Comparison of ENCODE assay signal across 18 cellular contexts in the genomic region with DNA sequence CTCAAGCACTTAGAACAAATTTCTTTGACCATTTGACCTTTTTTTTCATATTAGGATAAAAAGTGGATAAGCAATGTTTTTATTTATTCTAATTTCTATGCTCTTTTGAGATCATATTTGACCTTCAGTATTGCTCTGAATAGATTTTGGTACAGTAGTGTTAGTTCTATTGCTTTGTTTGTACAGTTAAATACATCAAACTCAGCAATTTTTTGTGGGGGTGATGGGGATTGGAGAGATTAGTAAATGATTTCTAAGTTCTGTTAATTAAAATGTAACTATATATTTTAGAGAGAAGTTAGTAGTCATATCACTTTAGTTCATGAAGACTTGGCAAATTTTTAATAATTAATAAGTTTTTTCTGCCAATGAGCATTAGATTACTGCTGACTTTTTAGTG. TPM values are rescaled to one million over a fixed set of nuclear protein-coding genes. Genes with fewer than 3 reads are reported as not detected.
DNase-seq lines count a peak whose midpoint lies in the region; ATAC-seq, FAIRE-seq and TF ChIP-seq lines count a peak whose summit lies in the region.
"Had no signal": no experiment of that assay in that cellular context is flagged by ENCODE, and none has a peak within 500 bp of the region (broad histone marks: within the 10 kb centered on the region; RNA-seq: fewer than 3 reads in every experiment).

No MANE protein-coding gene starts in this region.

- no peaks in the 10 kb centered on the region for H3K27me3 ChIP-seq in IMR-90 (ENCODE audit: control insufficient read depth, insufficient read depth, low read length)
- H3K27me3 ChIP-seq in endocrine pancreas (ENCODE audit: control insufficient read depth, insufficient read depth, low read length): no peaks in the 10 kb centered on the region
- no peaks in the 10 kb centered on the region for H3K27me3 ChIP-seq in pancreas

- dilution Hi-C loops in IMR-90 (cut with HindIII; ENCODE audit: low sequenced_read_pairs, unreplicated experiment): no loop called here

- no peak overlapping the region for H2AK5ac ChIP-seq in IMR-90 (ENCODE audit: low read depth, low read length)

- ATAC-seq in A549: no peak
- no peak for ATAC-seq in IMR-90 (ENCODE audit: low read depth)
- ATAC-seq in GM21381 (IDR thresholded peaks at IDR 0.05; ENCODE audit: unreplicated experiment): no peak
- ATAC-seq in pancreas: no peak
- ATAC-seq: GM12878, HCT116 had no signal

- POLR2A ChIA-PET in A549 (lab: Yijun Ruan, JAX): no interaction called here
- POLR2A ChIA-PET in IMR-90 (lab: Charles Lee; ENCODE audit: unreplicated experiment): no interaction called here

- H3K36me3 ChIP-seq in IMR-90 (ENCODE audit: control insufficient read depth, insufficient read depth, low read length): no peaks in the 10 kb centered on the region
- H3K36me3 ChIP-seq in endocrine pancreas (ENCODE audit: control insufficient read depth, insufficient read depth, low read length): no peaks in the 10 kb centered on the region
- H3K36me3 ChIP-seq in pancreas: no peaks in the 10 kb centered on the region

- H2AK9ac ChIP-seq in IMR-90 (replicated peaks; ENCODE audit: low read depth, low read length, poor library complexity): no peak overlapping the region

- no peak overlapping the region for H4K91ac ChIP-seq in IMR-90 (ENCODE audit: insufficient read depth, low read depth, low read length)

- TF ChIP-seq CTCF in A549 (IDR thresholded peaks at IDR 0.05) (no peak), IMR-90 (conservative IDR thresholded peaks at IDR 0.05; ENCODE audit: low read depth, low read length) (no peak), pancreas (IDR thresholded peaks at IDR 0.05) (no peak)

- no peak overlapping the region for H3K18ac ChIP-seq in IMR-90 (ENCODE audit: low read depth, low read length)

- H3K4me2 ChIP-seq in A549: no peak overlapping the region
- H3K4me2 ChIP-seq in IMR-90 (ENCODE audit: low read depth, low read length): no peak overlapping the region
- H3K4me2 ChIP-seq: GM23338 had no signal

- H3K79me1 ChIP-seq in IMR-90 (ENCODE audit: low read depth in 1 of 2, low read length in 2 of 2): no peaks in the 10 kb centered on the region

- no peak overlapping the region for H4K8ac ChIP-seq in IMR-90 (ENCODE audit: low read depth in 2 of 2, low read length in 2 of 2)

- no peaks in the 10 kb centered on the region; the same call in 1 of the 2 replicates for H3K9me1 ChIP-seq in IMR-90 (ENCODE audit: insufficient read depth, low read length)

- H3K14ac ChIP-seq in IMR-90 (replicated peaks; ENCODE audit: low read depth, low read length): no peak overlapping the region

- no peak overlapping the region for H3K4ac ChIP-seq in IMR-90 (ENCODE audit: low read depth, low read length)

- no peak overlapping the region for H2BK120ac ChIP-seq in IMR-90 (ENCODE audit: low read depth, low read length)

- CTCF ChIA-PET in A549 (lab: Yijun Ruan, JAX): no interaction called here
- CTCF ChIA-PET in IMR-90 (lab: Yijun Ruan, JAX): no interaction called here

- TF ChIP-seq RAD21 in A549 (conservative IDR thresholded peaks at IDR 0.05 in 1 of 2, IDR thresholded peaks at IDR 0.05 in 1 of 2): no peak
- TF ChIP-seq RAD21 in IMR-90 (IDR thresholded peaks at IDR 0.05; ENCODE audit: low read length): no peak

- H4K5ac ChIP-seq in IMR-90 (ENCODE audit: low read depth, low read length): no peak overlapping the region

- H3K9ac ChIP-seq in IMR-90 (ENCODE audit: low read depth, low read length): no peak overlapping the region
- H3K9ac ChIP-seq in endocrine pancreas (ENCODE audit: control insufficient read depth, insufficient read depth, low read length): no peak overlapping the region

- H3K23ac ChIP-seq in IMR-90 (ENCODE audit: low read depth, low read length): no peak overlapping the region

- H4K20me1 ChIP-seq in IMR-90 (ENCODE audit: insufficient read depth, low read length): no peaks in the 10 kb centered on the region

- H3K9me3 ChIP-seq in A549 (no peaks in the 10 kb centered on the region), IMR-90 (ENCODE audit: control insufficient read depth, insufficient read depth, low read length) (no peaks in the 10 kb centered on the region), endocrine pancreas (ENCODE audit: control insufficient read depth, low read length) (no peaks in the 10 kb centered on the region), pancreas (no peaks in the 10 kb centered on the region)

- no peak overlapping the region for H3K4me3 ChIP-seq in A549
- no peak overlapping the region for H3K4me3 ChIP-seq in IMR-90 (ENCODE audit: insufficient read depth, low read depth, low read length)
- H3K4me3 ChIP-seq in endocrine pancreas (ENCODE audit: control insufficient read depth, insufficient read depth, low read length): peak overlapping the region; percentile 32
- H3K4me3 ChIP-seq in pancreas: no peak overlapping the region
- H3K4me3 ChIP-seq: GM12878, GM23338 had no signal

- no peak for TF ChIP-seq EP300 in A549 (IDR thresholded peaks at IDR 0.05)

- no peak overlapping the region for H2BK15ac ChIP-seq in IMR-90 (ENCODE audit: low read depth, low read length)

- in situ Hi-C loops in IMR-90 (cut with MboI; ENCODE audit: low sequenced_read_pairs): no loop called here

- BruUV-seq in IMR-90 (replicated peaks; lab: Mats Ljungman, UMichigan): no TSS peak

- H2BK20ac ChIP-seq in IMR-90 (ENCODE audit: low read depth, low read length): no peak overlapping the region

- no peak overlapping the region for H2AFZ ChIP-seq in IMR-90 (replicated peaks; ENCODE audit: low read length, poor library complexity)
- H2AFZ ChIP-seq: GM23338 had no signal

- FAIRE-seq in A549 (lab: Jason Lieb, UNC): no peak
- no peak for FAIRE-seq in pancreas (lab: Jason Lieb, UNC)
- FAIRE-seq: GM12878, GM19239 had no signal

- TF ChIP-seq POLR2A in A549 (IDR thresholded peaks at IDR 0.05; ENCODE audit: low read length) (no peak), IMR-90 (IDR thresholded peaks at IDR 0.05; ENCODE audit: low read depth, low read length) (no peak)

- H3K27ac ChIP-seq in A549: no peak overlapping the region
- no peak overlapping the region for H3K27ac ChIP-seq in IMR-90 (ENCODE audit: insufficient read depth, low read length)
- H3K27ac ChIP-seq in pancreas: no peak overlapping the region

- intact Hi-C loops in IMR-90 (cut with micrococcal nuclease) (no loop called here), pancreas (cut with DNase I) (no loop called here)

- no peak overlapping the region for H2BK5ac ChIP-seq in IMR-90 (ENCODE audit: low read depth, low read length, poor library complexity, severe bottlenecking)

- H3K56ac ChIP-seq in IMR-90 (ENCODE audit: extremely low read depth, insufficient read depth, low read length): no peak overlapping the region

- DNase-seq in A549 (ENCODE audit: low read depth in 1 of 2, low spot score in 1 of 2): no peak
- no peak for DNase-seq in IMR-90
- no peak for DNase-seq in pancreas
- no peak for DNase-seq in NCI-H774 (lab: John Stamatoyannopoulos, UW)
- DNase-seq: 8988T; Calu3; CD4-positive, alpha-beta memory T cell; COR-L47; DMS53; DND-41; GDM1 had no signal

- H3K4me1 ChIP-seq in A549 (no peaks in the 10 kb centered on the region), IMR-90 (ENCODE audit: control insufficient read depth, insufficient read depth, low read length) (no peaks in the 10 kb centered on the region), endocrine pancreas (ENCODE audit: control insufficient read depth, insufficient read depth, low read length) (peaks cover 3% of the 10 kb centered on the region), pancreas (no peaks in the 10 kb centered on the region)

TF ChIP-seq in A549, 52 proteins besides CTCF, POLR2A, EP300 and RAD21:
- TF ChIP-seq RFX5 (IDR thresholded peaks at IDR 0.05): no peak
- TF ChIP-seq MAFK (IDR thresholded peaks at IDR 0.05; ENCODE audit: partially characterized antibody): peak; percentile 50
- TF ChIP-seq, protein P1, sequence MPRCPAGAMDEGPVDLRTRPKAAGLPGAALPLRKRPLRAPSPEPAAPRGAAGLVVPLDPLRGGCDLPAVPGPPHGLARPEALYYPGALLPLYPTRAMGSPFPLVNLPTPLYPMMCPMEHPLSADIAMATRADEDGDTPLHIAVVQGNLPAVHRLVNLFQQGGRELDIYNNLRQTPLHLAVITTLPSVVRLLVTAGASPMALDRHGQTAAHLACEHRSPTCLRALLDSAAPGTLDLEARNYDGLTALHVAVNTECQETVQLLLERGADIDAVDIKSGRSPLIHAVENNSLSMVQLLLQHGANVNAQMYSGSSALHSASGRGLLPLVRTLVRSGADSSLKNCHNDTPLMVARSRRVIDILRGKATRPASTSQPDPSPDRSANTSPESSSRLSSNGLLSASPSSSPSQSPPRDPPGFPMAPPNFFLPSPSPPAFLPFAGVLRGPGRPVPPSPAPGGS (IDR thresholded peaks at IDR 0.05): no peak
- no peak for TF ChIP-seq EHF (CRISPR knock-in tag; IDR thresholded peaks at IDR 0.05)

TF ChIP-seq in IMR-90, 13 proteins besides CTCF, POLR2A, EP300 and RAD21:
- no peak for TF ChIP-seq CHD1 (IDR thresholded peaks at IDR 0.05; ENCODE audit: low read depth, low read length)
- TF ChIP-seq MAFK (IDR thresholded peaks at IDR 0.05; ENCODE audit: low read depth, low read length): 0 out of 2 replicates have a peak, but pooled peaks have one; percentile 11

RNA-seq across cellular contexts. Expression of a gene that starts 2.4 kb away (rescaled TPM):
- 0.22 and 0.40 TPM in 2 replicates for polyA plus RNA-seq in A549 (2011; rRNA removed)
- not detected in 2 replicates for polyA plus RNA-seq in A549 (2012; cell fraction: cytosol; rRNA removed)
- 0.25 and 0.72 TPM in 2 replicates for polyA plus RNA-seq in A549 (2012; cell fraction: nucleus; rRNA removed)
- polyA plus RNA-seq in A549 (2017; fragmentation: RNase III; extraction: RNeasy Plus Mini Kit Qiagen cat#74134 plus additional on column Dnase treatment): not detected in 3 replicates
- 5.5 and 5.8 TPM in 2 replicates for polyA minus RNA-seq in A549 (2011; rRNA and poly(A)+ RNA removed)
- 0.90 and 2.2 TPM in 2 replicates for total RNA-seq in IMR-90 (2012; rRNA removed)
- polyA plus RNA-seq in IMR-90 (2012; rRNA removed): not detected in 2 replicates
- polyA plus RNA-seq in IMR-90 (2012; cell fraction: cytosol; rRNA removed): not detected in 2 replicates
- 0.13 and 0.66 TPM in 2 replicates for polyA plus RNA-seq in IMR-90 (2012; cell fraction: nucleus; rRNA removed; ENCODE audit: low replicate concordance)
- total RNA-seq in pancreas: under 1 TPM; 0.39 to 0.94 (median 0.71) TPM
- polyA plus RNA-seq in pancreas: under 1 TPM in 1 of 2 donors, not detected in 1; 0.15 TPM
- total RNA-seq: H4 had no signal
- polyA plus RNA-seq: CD4-positive, alpha-beta memory T cell; GM23338 had no signal
